In the genomic region with DNA sequence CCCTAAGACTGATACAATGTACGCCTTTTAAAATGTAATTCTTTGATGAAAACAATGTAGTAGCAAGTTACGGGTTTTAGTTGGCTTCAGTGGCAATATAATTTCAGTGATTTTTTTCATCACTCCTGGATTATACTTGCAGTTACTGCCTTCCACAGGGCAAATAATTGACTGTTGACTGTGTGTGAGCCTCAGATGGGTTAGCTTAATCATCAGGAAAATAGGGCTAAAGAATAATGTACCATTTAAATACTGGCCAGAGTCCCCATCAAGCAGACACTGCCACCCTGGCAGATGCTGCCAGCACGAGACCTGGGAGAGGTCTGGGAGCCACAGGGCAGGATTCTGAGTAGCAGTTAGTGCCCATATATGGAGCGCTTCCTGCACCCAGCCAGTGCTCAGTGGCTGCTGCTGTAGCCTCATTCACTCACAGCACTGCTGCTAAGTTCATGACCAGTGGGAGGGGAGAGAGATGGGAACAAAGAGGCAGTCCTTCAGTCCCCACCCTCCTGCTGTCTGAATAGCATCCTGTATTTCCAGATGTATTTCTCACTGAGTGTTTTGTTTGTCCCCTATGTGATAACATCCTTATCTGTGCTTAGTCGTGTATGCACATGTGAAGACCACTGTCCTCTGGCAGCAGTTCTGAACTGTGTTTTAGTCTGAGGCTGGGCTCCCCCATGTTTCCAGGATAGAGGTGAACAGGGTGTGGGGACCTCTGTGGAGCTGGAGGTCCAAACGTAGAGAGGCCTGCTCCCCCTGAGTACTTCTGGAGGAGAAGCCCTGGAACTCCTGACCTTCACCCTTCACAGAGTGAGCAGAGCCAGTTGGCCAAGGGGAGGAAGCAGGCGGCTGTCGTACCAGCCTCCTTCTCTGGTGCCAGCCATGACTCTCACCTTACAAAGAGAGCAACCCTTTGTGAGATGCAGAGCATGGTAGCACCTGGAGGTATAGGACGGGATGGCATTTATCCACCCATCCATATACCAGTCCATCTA, we compare ENCODE assay signal across 9 cellular contexts.
DNase-seq lines count a peak whose midpoint lies in the region; FAIRE-seq lines count a peak whose summit lies in the region.
"Had no signal": no experiment of that assay in that cellular context is flagged by ENCODE, and none has a peak within 500 bp of the region (broad histone marks: within the 10 kb centered on the region; RNA-seq: fewer than 3 reads in every experiment).

No MANE protein-coding gene starts in this region.

- H3K27me3 Mint-ChIP-seq in activated T-helper 2 cell treated with anti-CD3 and anti-CD28 coated beads, Interferon-gamma antibody, Interleukin-2, Interleukin-4, amounts not matched to agents 10 μg/mL and 5 μg/mL and 100 μg/mL, durations not matched to agents 14 hours and 24 hours and 36 hours (ENCODE audit: low read depth): no peaks in the 10 kb centered on the region

- H3K4me2 ChIP-seq in BLaER1 treated with 17β-estradiol and CSF1 and Interleukin-3, amounts not matched to agents 10 nM and 100 nM: peak overlapping the region in 9 of 11 experiments; percentile 6 to 96 (median 84); a peak in 16 of 22 replicates

- peaks cover 36 to 65% (median 59%) of the 10 kb centered on the region in 10 experiments for H3K4me1 ChIP-seq in BLaER1 treated with 17β-estradiol and CSF1 and Interleukin-3, amounts not matched to agents 10 nM and 100 nM
- H3K4me1 ChIP-seq: pancreas had no signal

- H3K27ac Mint-ChIP-seq in activated T-helper 2 cell treated with anti-CD3 and anti-CD28 coated beads, Interferon-gamma antibody, Interleukin-2, Interleukin-4, amounts not matched to agents 10 μg/mL and 5 μg/mL and 100 μg/mL, durations not matched to agents 14 hours and 24 hours and 36 hours: no peak overlapping the region

- peaks cover 23 to 47% (median 38%) of the 10 kb centered on the region in 11 experiments for H3K9me3 ChIP-seq in BLaER1 treated with 17β-estradiol and CSF1 and Interleukin-3, amounts not matched to agents 10 nM and 100 nM (replicated peaks in 1 of 11)
- H3K9me3 ChIP-seq: pancreas had no signal

- in situ Hi-C loops in KBM-7 (cut with MboI; ENCODE audit: low pct_unique_long_range_greater_than_20kb, low sequenced_read_pairs): no loop called here

- H3K27me3 ChIP-seq in BLaER1 treated with 17β-estradiol and CSF1 and Interleukin-3, amounts not matched to agents 10 nM and 100 nM: peaks cover 0 to 12% (median 0%) of the 10 kb centered on the region in 11 experiments; a peak in 7 of 22 replicates
- H3K27me3 ChIP-seq: pancreas had no signal

- peaks cover 8% of the 10 kb centered on the region for H3K9me3 Mint-ChIP-seq in activated T-helper 2 cell treated with anti-CD3 and anti-CD28 coated beads, Interferon-gamma antibody, Interleukin-2, Interleukin-4, amounts not matched to agents 10 μg/mL and 5 μg/mL and 100 μg/mL, durations not matched to agents 14 hours and 24 hours and 36 hours

- H3K4me1 Mint-ChIP-seq in activated T-helper 2 cell treated with anti-CD3 and anti-CD28 coated beads, Interferon-gamma antibody, Interleukin-2, Interleukin-4, amounts not matched to agents 10 μg/mL and 5 μg/mL and 100 μg/mL, durations not matched to agents 14 hours and 24 hours and 36 hours (ENCODE audit: low read depth): peaks cover 38% of the 10 kb centered on the region

- H3K4me3 Mint-ChIP-seq in activated T-helper 2 cell treated with anti-CD3 and anti-CD28 coated beads, Interferon-gamma antibody, Interleukin-2, Interleukin-4, amounts not matched to agents 10 μg/mL and 5 μg/mL and 100 μg/mL, durations not matched to agents 14 hours and 24 hours and 36 hours (ENCODE audit: low read depth): no peak overlapping the region

- H3K36me3 Mint-ChIP-seq in activated T-helper 2 cell treated with anti-CD3 and anti-CD28 coated beads, Interferon-gamma antibody, Interleukin-2, Interleukin-4, amounts not matched to agents 10 μg/mL and 5 μg/mL and 100 μg/mL, durations not matched to agents 14 hours and 24 hours and 36 hours (ENCODE audit: low read depth): peaks cover 29% of the 10 kb centered on the region

- H3K27ac ChIP-seq in BLaER1 treated with 17β-estradiol and CSF1 and Interleukin-3, amounts not matched to agents 10 nM and 100 nM: no peak overlapping the region
- H3K27ac ChIP-seq: pancreas had no signal

- DNase-seq in HTR-8/SVneo (ENCODE audit: insufficient read length, low spot score) (no peak), iris pigment epithelial cell (ENCODE audit: low read depth) (peak; percentile 91), NCI-H345 treated with DMSO at 0.1 percent for 48 hours (lab: John Stamatoyannopoulos, UW; ENCODE audit: unreplicated experiment) (no peak), SKM-1 (lab: John Stamatoyannopoulos, UW; ENCODE audit: unreplicated experiment) (no peak), KBM-7 (no peak), ecto neural progenitor cell (ENCODE audit: low spot score) (no peak)
- peak; percentile 47 for DNase-seq in activated T-helper 2 cell treated with anti-CD3 and anti-CD28 coated beads, Interferon-gamma antibody, Interleukin-2, Interleukin-4, amounts not matched to agents 10 μg/mL and 5 μg/mL and 100 μg/mL, durations not matched to agents 14 hours and 24 hours and 36 hours (ENCODE audit: low spot score)
- DNase-seq: pancreas had no signal

- peak; percentile 9 for FAIRE-seq in HTR-8/SVneo (lab: Jason Lieb, UNC)
- FAIRE-seq: pancreas had no signal

- H4K20me1 ChIP-seq in BLaER1 treated with 17β-estradiol and CSF1 and Interleukin-3, amounts not matched to agents 10 nM and 100 nM: peaks cover 0 to 62% (median 45%) of the 10 kb centered on the region in 11 experiments; a peak in 18 of 22 replicates

- H3K9ac ChIP-seq in BLaER1 treated with 17β-estradiol and CSF1 and Interleukin-3, amounts not matched to agents 10 nM and 100 nM: no peak overlapping the region

- intact Hi-C loops in activated T-helper 2 cell treated with anti-CD3 and anti-CD28 coated beads, Interferon-gamma antibody, Interleukin-2, Interleukin-4, amounts not matched to agents 10 μg/mL and 5 μg/mL and 100 μg/mL, durations not matched to agents 14 hours and 24 hours and 36 hours (cut with micrococcal nuclease): loop anchor here (5.0 to 10.0 kb wide), 2 partner anchors 132 to 660 kb away; partner anchors contain the start of gene POFUT2

- H3K36me3 ChIP-seq in BLaER1 treated with 17β-estradiol and CSF1 and Interleukin-3, amounts not matched to agents 10 nM and 100 nM: peaks cover 3 to 42% (median 23%) of the 10 kb centered on the region in 11 experiments; a peak in 19 of 22 replicates
- H3K36me3 ChIP-seq: pancreas had no signal

- no peak overlapping the region for H3K4me3 ChIP-seq in BLaER1 treated with 17β-estradiol and CSF1 and Interleukin-3, amounts not matched to agents 10 nM and 100 nM
- H3K4me3 ChIP-seq: pancreas had no signal

Comparison
In these comparisons a context has a peak if more than half of its experiments do, and no peak if none do; other contexts are left out.
1. DNase-seq: peak in activated T-helper 2 cell treated with anti-CD3 and anti-CD28 coated beads, Interferon-gamma antibody, Interleukin-2, Interleukin-4, amounts not matched to agents 10 μg/mL and 5 μg/mL and 100 μg/mL, durations not matched to agents 14 hours and 24 hours and 36 hours (single experiment) and iris pigment epithelial cell (single experiment); none in HTR-8/SVneo (single experiment), NCI-H345 treated with DMSO at 0.1 percent for 48 hours (single experiment), SKM-1 (single experiment), KBM-7 (single experiment) and ecto neural progenitor cell (single experiment).